In the genomic region with DNA sequence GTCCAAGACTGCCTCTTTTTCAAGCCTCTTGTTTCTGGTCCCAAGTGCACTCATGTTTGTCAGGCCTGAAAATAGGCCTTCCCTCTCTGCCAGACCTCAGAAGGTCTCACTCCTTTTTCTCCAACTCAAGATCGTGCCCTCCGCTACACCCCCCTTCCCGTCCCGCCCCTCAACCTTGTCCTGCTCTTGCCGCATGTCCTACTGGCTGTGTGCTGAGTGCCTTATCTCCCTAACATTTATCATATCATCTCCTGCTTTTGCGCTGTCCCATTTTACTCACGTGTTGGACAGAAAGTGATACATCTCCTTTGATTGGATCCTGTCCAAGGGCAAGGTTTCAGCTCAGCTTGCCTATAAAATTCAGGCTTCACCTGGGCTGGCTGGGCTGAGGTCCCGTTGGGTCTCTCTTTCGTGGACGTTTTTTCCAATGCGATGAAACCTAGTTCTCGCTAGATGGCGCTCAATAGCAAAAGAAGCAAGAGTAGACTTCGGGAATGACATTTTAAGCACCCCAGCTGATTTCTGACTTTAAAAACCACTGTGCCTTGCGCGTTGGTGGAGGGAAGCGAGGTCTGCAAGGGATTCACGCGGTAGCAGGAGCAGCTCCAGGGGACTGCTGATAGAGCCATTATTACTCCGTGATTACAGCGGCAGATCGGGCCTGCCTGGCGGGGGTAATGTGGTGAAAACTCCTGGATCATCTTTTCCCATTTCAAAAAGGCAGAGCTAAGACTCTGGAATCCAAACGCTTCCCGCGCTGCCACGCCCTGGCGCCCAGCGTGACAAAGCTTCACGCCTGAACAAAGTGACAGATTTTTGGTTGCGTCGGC, we compare ENCODE assay signal across 8 cellular contexts.
DNase-seq lines count a peak whose midpoint lies in the region; ATAC-seq and TF ChIP-seq lines count a peak whose summit lies in the region.

No MANE protein-coding gene starts in this region.

- H3K36me3 Mint-ChIP-seq in mesothelial cell of epicardium = no peaks in the 10 kb centered on the region

- H3K4me3 Mint-ChIP-seq in mesothelial cell of epicardium = peak overlapping the region; percentile 66

- H3K36me3 ChIP-seq in thyroid gland = no peaks in the 10 kb centered on the region

- ATAC-seq in GM18858 (IDR thresholded peaks at IDR 0.05; ENCODE audit: unreplicated experiment) (peak; percentile 70), HG03039 (IDR thresholded peaks at IDR 0.05; ENCODE audit: unreplicated experiment) (peak; percentile 78)

- no peaks in the 10 kb centered on the region for H3K27me3 ChIP-seq in thyroid gland

- H3K4me1 Mint-ChIP-seq in mesothelial cell of epicardium = peaks cover 20% of the 10 kb centered on the region

- TF ChIP-seq CTCF in epithelial cell of esophagus (IDR thresholded peaks at IDR 0.05; ENCODE audit: insufficient read depth, low read depth, low read length, missing control alignments) = peak; percentile 83
- peak; percentile 72 for TF ChIP-seq CTCF in mesothelial cell of epicardium (IDR thresholded peaks at IDR 0.05; ENCODE audit: unreplicated experiment)
- peak; percentile 29 to 75 (median 46) for TF ChIP-seq CTCF in thyroid gland (IDR thresholded peaks at IDR 0.05)

- DNase-seq in C1 segment of cervical spinal cord (lab: John Stamatoyannopoulos, UW) (peak in 10 of 14 donors; percentile 13 to 51 (median 25)), NCI-H2029 treated with DMSO at 0.1 percent for 48 hours (lab: John Stamatoyannopoulos, UW) (peak; percentile 28), UCSD-AML1 (lab: John Stamatoyannopoulos, UW; ENCODE audit: unreplicated experiment) (peak; percentile 23), epithelial cell of esophagus (ENCODE audit: low read depth) (peak; percentile 73), mesothelial cell of epicardium (ENCODE audit: low spot score in 2 of 2, unreplicated experiment in 2 of 2) (peak in 1 of 2 experiments; percentile 50), thyroid gland (peak; percentile 40 to 44)

- no peaks in the 10 kb centered on the region for H3K4me1 ChIP-seq in thyroid gland

- TF ChIP-seq POLR2A in thyroid gland (IDR thresholded peaks at IDR 0.05) = no peak

- no peak overlapping the region for H3K27ac ChIP-seq in thyroid gland

- H3K4me3 ChIP-seq in epithelial cell of esophagus (ENCODE audit: low read length) = peak overlapping the region; percentile 17
- peak overlapping the region in 2 of 3 donors; percentile 12 to 31 for H3K4me3 ChIP-seq in thyroid gland (replicated peaks in 1 of 3)

- H3K27ac Mint-ChIP-seq in mesothelial cell of epicardium = no peak overlapping the region

- intact Hi-C loops in thyroid gland (cut with DNase I) = no loop called here

- no peaks in the 10 kb centered on the region for H3K9me3 Mint-ChIP-seq in mesothelial cell of epicardium

- 8% methylated on average over 21 to 30 of the region's 32 CpGs for WGBS in thyroid gland, 2 donors

- H3K27me3 Mint-ChIP-seq in mesothelial cell of epicardium (ENCODE audit: low read depth) = peaks cover 4% of the 10 kb centered on the region

- no peaks in the 10 kb centered on the region for H3K9me3 ChIP-seq in thyroid gland
